8 cellular contexts compared by ENCODE assay signal in the genomic region with DNA sequence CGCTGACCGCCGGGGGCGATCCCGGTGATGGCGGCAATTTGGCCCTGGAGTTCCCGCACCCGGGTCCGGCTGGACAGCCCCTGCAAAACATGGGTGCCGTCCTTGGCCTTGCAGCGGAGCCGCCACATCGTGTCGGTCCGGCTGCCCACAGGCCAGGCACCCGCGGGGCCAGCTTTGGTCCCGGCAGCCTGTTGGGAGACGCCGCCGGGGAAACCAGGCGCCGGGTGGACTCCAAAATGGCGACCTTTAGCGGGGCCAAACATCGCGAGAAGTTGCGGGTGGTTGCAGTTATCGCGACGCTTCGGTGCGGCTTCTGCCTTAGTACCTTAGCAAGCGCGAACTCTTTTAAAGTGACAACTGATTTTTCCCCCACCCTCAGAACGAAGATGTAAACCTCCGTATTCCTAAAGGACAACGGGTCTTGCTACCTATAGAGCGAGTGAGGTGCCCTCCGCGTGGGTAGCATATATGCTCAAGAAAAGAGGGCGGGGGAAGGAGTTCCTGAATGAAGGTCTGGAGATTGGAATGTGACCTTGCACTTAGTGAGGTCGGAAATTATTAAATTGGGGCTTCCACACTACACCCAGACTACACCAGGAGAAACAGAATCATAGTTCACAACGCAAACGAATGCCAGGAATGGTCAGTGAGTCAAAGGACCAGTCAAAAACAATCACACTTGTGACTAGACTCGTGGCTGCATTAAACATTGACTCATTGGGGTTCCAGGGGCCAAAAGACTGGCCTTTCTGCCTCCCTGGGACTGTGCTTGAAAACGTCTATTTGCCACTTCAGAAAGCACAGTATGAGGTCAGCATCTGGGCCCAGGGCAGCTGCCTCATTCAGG. TPM values are rescaled to one million over a fixed set of nuclear protein-coding genes. Genes with fewer than 3 reads are reported as not detected.
DNase-seq lines count a peak whose midpoint lies in the region; ATAC-seq and TF ChIP-seq lines count a peak whose summit lies in the region.

A gene (minus strand): TSS at position 441 of the 847 bp plus-strand sequence. CDS start 178 bp downstream, at position 263.

- H3K23ac ChIP-seq in trophoblast cell (ENCODE audit: low read length), result no peak within 1 kb of the TSS

- RAD21 ChIA-PET in HCT116 (lab: Charles Lee; ENCODE audit: low non-redundant PET in 1 of 2, low total read pairs in 2 of 2, uncharacterized antibody in 2 of 2, unreplicated experiment in 2 of 2), result no interaction called here

- H3K27ac ChIP-seq in HCT116 (ENCODE audit: low read depth, low read length) (peak within 1 kb of the TSS; percentile 85), heart left ventricle (peak within 1 kb of the TSS; percentile 55 to 97 (median 92)), trophoblast cell (ENCODE audit: low read depth, low read length) (peak within 1 kb of the TSS; percentile 74), tibial artery (peak within 1 kb of the TSS; percentile 85 to 86)

- peak within 1 kb of the TSS; percentile 93 for H4K8ac ChIP-seq in trophoblast cell (ENCODE audit: low read depth, low read length)

- peak within 1 kb of the TSS; percentile 48 for H2BK120ac ChIP-seq in trophoblast cell (ENCODE audit: insufficient read depth, low read length, poor library complexity)

- 7 to 12% (median 10%) methylated on average over 30 to 47 of the region's 47 CpGs for WGBS in heart left ventricle, 4 donors
- WGBS in trophoblast cell (ENCODE audit: extremely low coverage, insufficient coverage, insufficient read length), result no CpG with 5 or more reads among the region's 47 CpGs

- H3K27me3 ChIP-seq in HCT116 (ENCODE audit: insufficient read depth, low read length), result no peaks in the 10 kb centered on the region
- H3K27me3 ChIP-seq in adipocyte (replicated peaks; ENCODE audit: control insufficient read depth, insufficient read depth, low read length), result no peaks in the 10 kb centered on the region
- no peaks in the 10 kb centered on the region for H3K27me3 ChIP-seq in heart left ventricle
- H3K27me3 ChIP-seq in trophoblast cell (ENCODE audit: insufficient read depth, low read length), result no peaks in the 10 kb centered on the region
- H3K27me3 ChIP-seq in tibial artery, result no peaks in the 10 kb centered on the region

- POLR2A ChIA-PET in HCT116 (lab: Charles Lee), result interaction anchor here (1.0 kb wide), 1 partner anchor 18 kb away, joined by 3 read pairs; a partner anchor contains a TSS

- H2AK5ac ChIP-seq in trophoblast cell (ENCODE audit: low read length), result peak within 1 kb of the TSS; percentile 81

- peak within 1 kb of the TSS; percentile 88 to 90 for H3K4me3 ChIP-seq in HCT116 (replicated peaks in 1 of 2; ENCODE audit: low read depth in 1 of 2, low read length in 2 of 2)
- H3K4me3 ChIP-seq in adipocyte (ENCODE audit: low read length), result peak within 1 kb of the TSS; percentile 99
- peak within 1 kb of the TSS; percentile 74 to 99 (median 90) for H3K4me3 ChIP-seq in heart left ventricle
- peak within 1 kb of the TSS; percentile 100 for H3K4me3 ChIP-seq in trophoblast cell (ENCODE audit: low read depth, low read length)
- H3K4me3 ChIP-seq in tibial artery, result peak within 1 kb of the TSS; percentile 83 to 85

- peak within 1 kb of the TSS; percentile 46 for H4K12ac ChIP-seq in trophoblast cell (ENCODE audit: low read depth, low read length)

- H3K4me2 ChIP-seq in HCT116 (ENCODE audit: low read length) (peak within 1 kb of the TSS; percentile 73), trophoblast cell (ENCODE audit: low read length) (peak within 1 kb of the TSS; percentile 91)

- ATAC-seq in HCT116 (peak; percentile 49), heart left ventricle (peak; percentile 41 to 66 (median 62))

- intact Hi-C loops in HCT116 (cut with micrococcal nuclease) (loop anchor here (2.0 kb wide), 1 partner anchor 46 kb away; no protein-coding TSS in a partner anchor), heart left ventricle (cut with DNase I) (loop anchor here in 5 of 10 donors (1.0 to 10.0 kb wide), 4 partner anchors 26 to 264 kb away; no protein-coding TSS in a partner anchor), tibial artery (cut with DNase I; ENCODE audit: low total_unique reads) (no loop called here)

- no peaks in the 10 kb centered on the region for H3K9me2 ChIP-seq in HCT116 (ENCODE audit: insufficient read depth)

- H3K79me1 ChIP-seq in trophoblast cell (ENCODE audit: low read length), result peaks cover 18% of the 10 kb centered on the region

- H3K4me1 ChIP-seq in HCT116 (ENCODE audit: control insufficient read depth in 1 of 2, insufficient read depth in 2 of 2, low read length in 2 of 2) (peaks cover 11 to 29% of the 10 kb centered on the region in 2 experiments), adipocyte (ENCODE audit: control insufficient read depth, insufficient read depth, low read length) (peaks cover 39% of the 10 kb centered on the region), heart left ventricle (peaks cover 3 to 80% (median 52%) of the 10 kb centered on the region in 12 donors), trophoblast cell (ENCODE audit: control insufficient read depth in 1 of 2, insufficient read depth in 2 of 2, low read length in 2 of 2) (peaks cover 3 to 12% of the 10 kb centered on the region in 2 experiments), tibial artery (peaks cover 0 to 51% (median 27%) of the 10 kb centered on the region in 4 donors)

- BruUV-seq in HCT116 (replicated peaks; lab: Mats Ljungman, UMichigan), result no TSS peak

- peak within 1 kb of the TSS; percentile 96 for H3K9ac ChIP-seq in HCT116 (ENCODE audit: low read length)
- H3K9ac ChIP-seq in adipocyte (ENCODE audit: low read length), result peak within 1 kb of the TSS; percentile 98
- H3K9ac ChIP-seq in trophoblast cell (ENCODE audit: low read length), result peak within 1 kb of the TSS; percentile 100

- DNase-seq in EH (ENCODE audit: low read depth), result peak; percentile 91
- peak; percentile 85 for DNase-seq in HCT116 (ENCODE audit: low read depth, low spot score)
- peak; percentile 95 for DNase-seq in NCI-H1436 (lab: John Stamatoyannopoulos, UW)
- DNase-seq in SW480 (ENCODE audit: low spot score), result peak; percentile 90
- peak; percentile 97 for DNase-seq in adipocyte (ENCODE audit: low read depth)
- DNase-seq in heart left ventricle, result peak; percentile 92 to 96 (median 93)
- DNase-seq in trophoblast cell, result peak; percentile 91 to 99
- DNase-seq in tibial artery, result peak; percentile 89 to 95

- H2AFZ ChIP-seq in HCT116 (ENCODE audit: low read depth, low read length, poor library complexity, severe bottlenecking) (peak within 1 kb of the TSS; percentile 67), trophoblast cell (ENCODE audit: insufficient read depth, low read length, poor library complexity) (peak within 1 kb of the TSS; percentile 84)

- H3K36me3 ChIP-seq in HCT116 (ENCODE audit: control insufficient read depth in 1 of 2, insufficient read depth in 2 of 2, low read length in 2 of 2), result peaks cover 14 to 30% of the 10 kb centered on the region in 2 experiments
- peaks cover 15% of the 10 kb centered on the region for H3K36me3 ChIP-seq in adipocyte (ENCODE audit: control insufficient read depth, insufficient read depth, low read length, severe bottlenecking)
- peaks cover 0 to 36% (median 17%) of the 10 kb centered on the region in 9 donors for H3K36me3 ChIP-seq in heart left ventricle
- H3K36me3 ChIP-seq in trophoblast cell (ENCODE audit: control insufficient read depth in 1 of 2, insufficient read depth in 2 of 2, low read length in 2 of 2), result peaks cover 2 to 15% of the 10 kb centered on the region in 2 experiments
- peaks cover 14 to 23% (median 15%) of the 10 kb centered on the region in 3 donors for H3K36me3 ChIP-seq in tibial artery

- H3K4ac ChIP-seq in trophoblast cell (ENCODE audit: low read depth, low read length), result peak within 1 kb of the TSS; percentile 48

- peak within 1 kb of the TSS; percentile 87 for H3K14ac ChIP-seq in trophoblast cell (ENCODE audit: low read length)

- H3K9me3 ChIP-seq in HCT116 (ENCODE audit: control insufficient read depth in 1 of 2, insufficient read depth in 1 of 2, low read depth in 1 of 2, low read length in 2 of 2), result no peaks in the 10 kb centered on the region
- no peaks in the 10 kb centered on the region for H3K9me3 ChIP-seq in adipocyte (ENCODE audit: control insufficient read depth, low read length)
- H3K9me3 ChIP-seq in heart left ventricle, result no peaks in the 10 kb centered on the region
- peaks cover 2% of the 10 kb centered on the region for H3K9me3 ChIP-seq in trophoblast cell (ENCODE audit: insufficient read depth, low read depth, low read length)
- H3K9me3 ChIP-seq in tibial artery, result no peaks in the 10 kb centered on the region

- TF ChIP-seq RAD21 in HCT116 (IDR thresholded peaks at IDR 0.05; ENCODE audit: low read depth), result no peak

- peak within 1 kb of the TSS; percentile 77 for H3K18ac ChIP-seq in trophoblast cell (ENCODE audit: low read length)

- H2BK12ac ChIP-seq in trophoblast cell (ENCODE audit: low read length), result peak within 1 kb of the TSS; percentile 15

- no peak for TF ChIP-seq POLR2A in HCT116 (IDR thresholded peaks at IDR 0.05; ENCODE audit: borderline replicate concordance, extremely low read depth, insufficient read depth, insufficient read length)
- TF ChIP-seq POLR2A in heart left ventricle (IDR thresholded peaks at IDR 0.05), result peak in 1 of 2 donors; percentile 39

- H4K20me1 ChIP-seq in HCT116 (ENCODE audit: insufficient read depth), result peaks cover 8% of the 10 kb centered on the region; the same call in 1 of the 2 replicates

- CTCF ChIA-PET in HCT116 (lab: Charles Lee), result interaction anchor here (1.2 kb wide), 1 partner anchor 34 kb away, joined by 3 read pairs; no protein-coding TSS in a partner anchor

- no peak for TF ChIP-seq CTCF in HCT116 (IDR thresholded peaks at IDR 0.05 in 2 of 3, conservative IDR thresholded peaks at IDR 0.05 in 1 of 3; ENCODE audit: borderline replicate concordance in 1 of 3, insufficient read depth in 1 of 3, low read depth in 2 of 3, low read length in 2 of 3)
- TF ChIP-seq CTCF in heart left ventricle (IDR thresholded peaks at IDR 0.05), result peak in 1 of 12 donors; percentile 23
- TF ChIP-seq CTCF in tibial artery (IDR thresholded peaks at IDR 0.05), result no peak

- H4K91ac ChIP-seq in trophoblast cell (ENCODE audit: low read depth, low read length), result peak within 1 kb of the TSS; percentile 80

- H3K79me2 ChIP-seq in HCT116 (ENCODE audit: insufficient read depth, low read length), result peaks cover 48% of the 10 kb centered on the region
- peaks cover 9% of the 10 kb centered on the region for H3K79me2 ChIP-seq in trophoblast cell (ENCODE audit: control insufficient read depth, insufficient read depth, low read length, poor library complexity)

- H2BK5ac ChIP-seq in trophoblast cell (ENCODE audit: low read depth, low read length, poor library complexity), result peak within 1 kb of the TSS; percentile 35

TF ChIP-seq in HCT116, 20 proteins besides CTCF, POLR2A, EP300 and RAD21 (continues in another document):
- TF ChIP-seq POLR2AphosphoS5 (IDR thresholded peaks at IDR 0.05; ENCODE audit: low read depth, low read length) (peak; percentile 83), ELF1 (IDR thresholded peaks at IDR 0.05; ENCODE audit: borderline replicate concordance, low read depth) (no peak), SRF (IDR thresholded peaks at IDR 0.05; ENCODE audit: low read depth) (no peak)

RNA-seq across cellular contexts. Expression of the gene that starts here (rescaled TPM):
- total RNA-seq in HCT116 (2021; ENCODE audit: unreplicated experiment), result 13.6 TPM
- polyA plus RNA-seq in HCT116 (2012), result 5.1 and 6.2 TPM in 2 replicates
- 1 to 10 TPM; 3.9 to 7.4 (median 6.1) TPM for total RNA-seq in heart left ventricle
- 1 to 10 TPM; 1.9 to 4.5 TPM for polyA plus RNA-seq in heart left ventricle
- 9.4 and 9.6 TPM in 2 replicates for polyA plus RNA-seq in trophoblast cell (2013)

Comparison
In these comparisons a context has a peak if more than half of its experiments do, and no peak if none do; other contexts are left out.
1. Peak in every context shown above with its lines: DNase-seq, ATAC-seq, H3K4me3 ChIP-seq and H3K27ac ChIP-seq.